Comparison of ENCODE assay signal across 8 cellular contexts in the genomic region with DNA sequence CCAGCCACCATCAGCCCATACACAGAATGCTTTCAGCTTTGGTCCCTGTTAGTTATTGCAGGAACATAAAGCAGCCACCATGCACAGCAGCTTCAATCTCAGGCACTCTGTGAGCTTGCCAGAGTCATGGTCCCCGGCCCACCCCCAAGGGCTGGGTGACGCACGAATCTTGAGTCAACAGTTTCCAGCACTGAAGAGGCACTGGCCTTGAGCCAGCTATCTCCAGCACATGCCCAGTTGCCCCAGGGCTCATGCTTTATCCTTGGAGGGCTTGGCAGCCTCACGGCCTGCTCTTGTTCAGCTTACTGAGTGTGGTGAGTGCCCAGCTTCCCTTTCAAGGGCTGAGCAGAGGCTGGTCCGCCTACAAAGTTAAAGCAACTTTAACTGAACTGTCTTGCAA.
DNase-seq lines count a peak whose midpoint lies in the region; ATAC-seq, FAIRE-seq and TF ChIP-seq lines count a peak whose summit lies in the region.

No MANE protein-coding gene starts in this region.

- H3K36me3 Mint-ChIP-seq in neural progenitor cell = no peaks in the 10 kb centered on the region

- H3F3A ChIP-seq in neural progenitor cell (ENCODE audit: low read depth) = peaks cover 11% of the 10 kb centered on the region

- H3K9me3 ChIP-seq in SJCRH30 (replicated peaks) (no peaks in the 10 kb centered on the region), cardiac muscle cell (ENCODE audit: low read depth) (no peaks in the 10 kb centered on the region), stomach smooth muscle (ENCODE audit: control insufficient read depth in 2 of 2, low read length in 2 of 2) (no peaks in the 10 kb centered on the region), neural progenitor cell (ENCODE audit: low read depth) (no peaks in the 10 kb centered on the region)

- no peak overlapping the region for H3K4me2 ChIP-seq in neural progenitor cell

- peaks cover 20% of the 10 kb centered on the region for H3K4me1 Mint-ChIP-seq in neural progenitor cell

- no peak overlapping the region for H2AFZ ChIP-seq in neural progenitor cell (replicated peaks)

- H3K79me2 ChIP-seq in neural progenitor cell (ENCODE audit: low read depth) = no peaks in the 10 kb centered on the region

- no peak overlapping the region for H3K4me3 Mint-ChIP-seq in neural progenitor cell

- H3K4me1 ChIP-seq in SJCRH30 = peaks cover 6% of the 10 kb centered on the region; the same call in 1 of the 2 replicates
- no peaks in the 10 kb centered on the region for H3K4me1 ChIP-seq in cardiac muscle cell (ENCODE audit: low read depth)
- H3K4me1 ChIP-seq in stomach smooth muscle (ENCODE audit: control insufficient read depth, insufficient read depth, low read length) = peaks cover 19% of the 10 kb centered on the region
- peaks cover 14% of the 10 kb centered on the region for H3K4me1 ChIP-seq in neural progenitor cell

- H3K4me3 ChIP-seq in SJCRH30 = no peak overlapping the region
- H3K4me3 ChIP-seq in cardiac muscle cell = no peak overlapping the region
- H3K4me3 ChIP-seq in stomach smooth muscle (ENCODE audit: low read length in 2 of 2) = no peak overlapping the region
- no peak overlapping the region for H3K4me3 ChIP-seq in neural progenitor cell

- H3K9me3 Mint-ChIP-seq in neural progenitor cell = no peaks in the 10 kb centered on the region

- no peak overlapping the region for H3K27ac Mint-ChIP-seq in neural progenitor cell

- H3K36me3 ChIP-seq in SJCRH30 = no peaks in the 10 kb centered on the region
- H3K36me3 ChIP-seq in cardiac muscle cell = no peaks in the 10 kb centered on the region
- H3K36me3 ChIP-seq in stomach smooth muscle (ENCODE audit: control insufficient read depth in 2 of 2, insufficient read depth in 2 of 2, low read length in 2 of 2) = no peaks in the 10 kb centered on the region
- H3K36me3 ChIP-seq in neural progenitor cell = no peaks in the 10 kb centered on the region

- H3K9ac ChIP-seq in stomach smooth muscle (ENCODE audit: low read length in 2 of 2) (no peak overlapping the region), neural progenitor cell (no peak overlapping the region)

- no peak for ATAC-seq in HG03342 (IDR thresholded peaks at IDR 0.05; ENCODE audit: unreplicated experiment)

- no peak for TF ChIP-seq CTCF in cardiac muscle cell (IDR thresholded peaks at IDR 0.05; ENCODE audit: low read depth, low read length)
- no peak for TF ChIP-seq CTCF in neural progenitor cell (IDR thresholded peaks at IDR 0.05)

- H3K27ac ChIP-seq in SJCRH30 (no peak overlapping the region), cardiac muscle cell (no peak overlapping the region), stomach smooth muscle (ENCODE audit: low read length) (peak overlapping the region; percentile 77), neural progenitor cell (no peak overlapping the region)

- DNase-seq in HTR-8/SVneo (ENCODE audit: insufficient read length, low spot score) (peak; percentile 71), SJCRH30 (peak; percentile 90 to 92), cardiac muscle cell (ENCODE audit: low read depth in 1 of 2, low spot score in 1 of 2) (peak; percentile 21 to 81), neural progenitor cell (ENCODE audit: low spot score) (no peak)
- DNase-seq in activated naive CD4-positive, alpha-beta T cell treated with anti-CD3 and anti-CD28 coated beads, Interleukin-2, amount 50 U/mL, for 16 hours = no peak
- no peak for DNase-seq in activated effector memory CD4-positive, alpha-beta T cell treated with anti-CD3 and anti-CD28 coated beads, Interleukin-2, amount 50 U/mL, for 16 hours

- H3K27me3 ChIP-seq in SJCRH30 = peaks cover 5% of the 10 kb centered on the region; the same call in 1 of the 2 replicates
- no peaks in the 10 kb centered on the region for H3K27me3 ChIP-seq in cardiac muscle cell
- no peaks in the 10 kb centered on the region for H3K27me3 ChIP-seq in stomach smooth muscle (ENCODE audit: control insufficient read depth in 1 of 2, insufficient read depth in 2 of 2, low read length in 2 of 2)
- no peaks in the 10 kb centered on the region for H3K27me3 ChIP-seq in neural progenitor cell

- peaks cover 2% of the 10 kb centered on the region for H3K27me3 Mint-ChIP-seq in neural progenitor cell (ENCODE audit: insufficient read depth, low read depth)

- peak; percentile 81 for FAIRE-seq in HTR-8/SVneo (lab: Jason Lieb, UNC)

- no peaks in the 10 kb centered on the region for H4K20me1 ChIP-seq in neural progenitor cell (ENCODE audit: low read depth)

Comparison
In these comparisons a context has a peak if more than half of its experiments do, and no peak if none do; other contexts are left out.
1. DNase-seq: peak in HTR-8/SVneo (single experiment), SJCRH30 (2 of 2) and cardiac muscle cell (2 of 2); none in activated naive CD4-positive, alpha-beta T cell treated with anti-CD3 and anti-CD28 coated beads, Interleukin-2, amount 50 U/mL, for 16 hours (single experiment), activated effector memory CD4-positive, alpha-beta T cell treated with anti-CD3 and anti-CD28 coated beads, Interleukin-2, amount 50 U/mL, for 16 hours (single experiment) and neural progenitor cell (single experiment).